In genomic region chr11:44611687-44612437, GRCh38 we compare ENCODE assay signal across 1 cellular context.
TF ChIP-seq lines count a peak whose summit lies in the region.

No MANE protein-coding gene starts in this region.

TF ChIP-seq in GM23338, 12 proteins besides CTCF, POLR2A, EP300 and RAD21 (continued from another document):
- TF ChIP-seq ZNF462 (CRISPR knock-in tag; IDR thresholded peaks at IDR 0.05) (no peak), NANOG (IDR thresholded peaks at IDR 0.05; ENCODE audit: borderline replicate concordance) (no peak)
